In genomic region chr12:79776111-79776510, GRCh38 we compare ENCODE assay signal across 13 cellular contexts.
DNase-seq lines count a peak whose midpoint lies in the region; ATAC-seq, FAIRE-seq and TF ChIP-seq lines count a peak whose summit lies in the region.
"Had no signal": no experiment of that assay in that cellular context is flagged by ENCODE, and none has a peak within 500 bp of the region (broad histone marks: within the 10 kb centered on the region; RNA-seq: fewer than 3 reads in every experiment).

No MANE protein-coding gene starts in this region.

- peak; percentile 96 for FAIRE-seq in G401.6 (lab: Jason Lieb, UNC)

- peaks cover 15% of the 10 kb centered on the region for H3K4me1 ChIP-seq in foreskin keratinocyte
- peaks cover 0 to 24% (median 11%) of the 10 kb centered on the region in 4 donors for H3K4me1 ChIP-seq in sigmoid colon

- TF ChIP-seq EP300 in sigmoid colon (IDR thresholded peaks at IDR 0.05): no peak

- 79 to 83% methylated on average over 1 of the region's 1 CpG for WGBS in sigmoid colon, 2 donors

- peaks cover 0 to 75% (median 2%) of the 10 kb centered on the region in 4 donors for H3K36me3 ChIP-seq in sigmoid colon
- H3K36me3 ChIP-seq: WERI-Rb-1 had no signal

- H3K4me3 ChIP-seq in sigmoid colon: no peak overlapping the region
- H3K4me3 ChIP-seq: GM23338 had no signal

- intact Hi-C loops in sigmoid colon (cut with DNase I): loop anchor here (5.0 to 10.0 kb wide), 2 partner anchors 156 to 489 kb away; no protein-coding TSS in a partner anchor

- H3K9me3 ChIP-seq in sigmoid colon: no peaks in the 10 kb centered on the region

- ATAC-seq in foreskin keratinocyte (peak; percentile 69), HG03571 (IDR thresholded peaks at IDR 0.05; ENCODE audit: unreplicated experiment) (no peak)
- ATAC-seq: activated T-cell treated with anti-CD3 and anti-CD28 coated beads, Interleukin-2, amount 50 U/mL, for 4 hours; GM23338 had no signal

- no peaks in the 10 kb centered on the region for H3K27me3 ChIP-seq in foreskin keratinocyte
- H3K27me3 ChIP-seq in sigmoid colon: no peaks in the 10 kb centered on the region

- no peak for TF ChIP-seq CTCF in foreskin keratinocyte (conservative IDR thresholded peaks at IDR 0.05)
- TF ChIP-seq CTCF in sigmoid colon (IDR thresholded peaks at IDR 0.05): no peak

- H3K27ac ChIP-seq in foreskin keratinocyte (peak overlapping the region; percentile 24), sigmoid colon (peak overlapping the region in 3 of 4 donors; percentile 4 to 40 (median 29))
- H3K27ac ChIP-seq: WERI-Rb-1 had no signal

- no peak for TF ChIP-seq POLR2A in sigmoid colon (IDR thresholded peaks at IDR 0.05)

- DNase-seq in amniotic epithelial cell (ENCODE audit: low read depth) (peak; percentile 52), foreskin keratinocyte (peak; percentile 30 to 63), sigmoid colon (no peak), NOMO-1 treated with dmso at 0.1 percent for 144 hours (lab: John Stamatoyannopoulos, UW; ENCODE audit: unreplicated experiment) (no peak), hypothalamus (lab: John Stamatoyannopoulos, UW) (no peak), NCI-H2227 (lab: John Stamatoyannopoulos, UW; ENCODE audit: unreplicated experiment) (no peak)
- DNase-seq: activated T-cell treated with anti-CD3 and anti-CD28 coated beads, Interleukin-2, amount 50 U/mL, for 4 hours; CD4-positive, alpha-beta T cell; KG1; WERI-Rb-1 had no signal

Comparison
In these comparisons a context has a peak if more than half of its experiments do, and no peak if none do; other contexts are left out.
1. DNase-seq: peak in amniotic epithelial cell (single experiment) and foreskin keratinocyte (2 of 2); none in sigmoid colon (single experiment), NOMO-1 treated with dmso at 0.1 percent for 144 hours (single experiment), hypothalamus (0 of 51) and NCI-H2227 (single experiment).